21 cellular contexts compared by ENCODE assay signal in the genomic region with DNA sequence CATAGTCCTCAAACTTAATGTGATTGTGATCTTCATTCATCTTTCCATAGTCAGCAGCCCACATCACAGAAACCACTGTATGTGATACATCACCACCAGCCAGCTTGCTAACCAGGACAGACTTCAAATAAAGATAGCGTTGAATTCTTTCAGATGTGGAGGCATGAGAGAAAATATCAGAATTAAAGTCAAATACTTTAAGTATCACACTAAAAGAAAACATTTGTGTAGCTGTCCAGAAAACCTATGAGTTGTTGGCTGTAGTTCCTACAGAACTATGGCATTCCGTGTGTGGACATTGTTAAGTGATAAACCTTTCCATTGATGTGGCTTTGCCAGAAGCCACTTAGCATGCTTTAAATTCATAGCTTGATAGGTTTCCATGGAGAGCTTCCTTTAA.
"Had no signal": no experiment of that assay in that cellular context is flagged by ENCODE, and none has a peak within 500 bp of the region (broad histone marks: within the 10 kb centered on the region; RNA-seq: fewer than 3 reads in every experiment).

No MANE protein-coding gene starts in this region.

- H3K4me1 ChIP-seq: adrenal gland, body of pancreas, left ventricle myocardium inferior, sigmoid colon, testis had no signal

- H3K9me3 ChIP-seq: adrenal gland, body of pancreas, left ventricle myocardium inferior, sigmoid colon, testis had no signal

- H3K36me3 ChIP-seq: cardiac muscle cell, left ventricle myocardium inferior, sigmoid colon had no signal

- H3K27me3 ChIP-seq: adrenal gland, body of pancreas, cardiac muscle cell, testis had no signal

- H3K4me3 ChIP-seq: adrenal gland, body of pancreas, cardiac muscle cell, left ventricle myocardium inferior, sigmoid colon, testis had no signal

- DNase-seq: activated CD4-positive, alpha-beta T cell treated with anti-CD3 and anti-CD28 coated beads for 36 hours; activated CD4-positive, alpha-beta T cell treated with anti-CD3 and anti-CD28 coated beads, Interleukin-2, amount 50 U/mL, for 4 hours; activated CD8-positive, alpha-beta memory T cell treated with anti-CD3 and anti-CD28 coated beads, Interleukin-2, amount 50 U/mL, for 48 hours; activated naive CD4-positive, alpha-beta T cell; activated T-cell treated with anti-CD3 and anti-CD28 coated beads, Interleukin-2, amount 50 U/mL, for 4 hours; adrenal gland; body of pancreas; cortex of kidney; endodermal cell; foreskin fibroblast; left ventricle myocardium inferior; mammary epithelial cell; midbrain; natural killer cell; sigmoid colon; stimulated activated CD4-positive, alpha-beta T cell treated with anti-CD3 and anti-CD28 coated beads, Interleukin-4, amount 100 ng/mL, for 1 hour; stimulated activated naive CD4-positive, alpha-beta T cell; T-helper 9 cell; testis had no signal

- ATAC-seq: activated CD4-positive, alpha-beta T cell treated with anti-CD3 and anti-CD28 coated beads for 36 hours; activated T-cell treated with anti-CD3 and anti-CD28 coated beads, Interleukin-2, amount 50 U/mL, for 4 hours; body of pancreas; natural killer cell; WTC11 had no signal

- H3K27ac ChIP-seq: adrenal gland, body of pancreas, cardiac muscle cell, left ventricle myocardium inferior, sigmoid colon, testis had no signal
